In genomic region chr6:149961728-149962425, GRCh38 we compare ENCODE assay signal across 8 cellular contexts. TPM values are rescaled to one million over a fixed set of nuclear protein-coding genes. Genes with fewer than 3 reads are reported as not detected.
DNase-seq lines count a peak whose midpoint lies in the region; ATAC-seq and TF ChIP-seq lines count a peak whose summit lies in the region.

No MANE protein-coding gene starts in this region.

- peaks cover 3% of the 10 kb centered on the region for H3K4me1 ChIP-seq in HEK293 (ENCODE audit: control insufficient read depth, insufficient read depth, low read length)
- peaks cover 11% of the 10 kb centered on the region for H3K4me1 ChIP-seq in testis

- H3K36me3 Mint-ChIP-seq in CD14-positive monocyte = peaks cover 12 to 14% of the 10 kb centered on the region in 2 donors

- H3K36me3 ChIP-seq in HEK293 (ENCODE audit: control insufficient read depth in 2 of 2, insufficient read depth in 1 of 2, low read length in 2 of 2) = no peaks in the 10 kb centered on the region
- H3K36me3 ChIP-seq in testis (ENCODE audit: low read depth, missing control alignments) = no peaks in the 10 kb centered on the region

- POLR2A ChIA-PET in HEK293 (lab: Yijun Ruan, JAX) = no interaction called here

- peak overlapping the region in 2 of 7 donors; percentile 3 to 23 for H3K27ac Mint-ChIP-seq in CD14-positive monocyte

- intact Hi-C loops in CD14-positive monocyte (cut with micrococcal nuclease) (no loop called here), testis (cut with DNase I; ENCODE audit: low total_unique reads) (no loop called here)

- no peaks in the 10 kb centered on the region for H3K9me3 ChIP-seq in HEK293 (ENCODE audit: control insufficient read depth, insufficient read depth, low read depth, low read length)
- no peaks in the 10 kb centered on the region for H3K9me3 ChIP-seq in testis

- peaks cover 3% of the 10 kb centered on the region for H3K27me3 ChIP-seq in testis

- no peak for ATAC-seq in HG03520 (IDR thresholded peaks at IDR 0.05; ENCODE audit: unreplicated experiment)

- TF ChIP-seq CTCF in CD14-positive monocyte (IDR thresholded peaks at IDR 0.05) = peak; percentile 20
- TF ChIP-seq CTCF in HEK293 (tag by site-specific recombination; IDR thresholded peaks at IDR 0.05) = peak; percentile 66
- TF ChIP-seq CTCF in VCaP (conservative IDR thresholded peaks at IDR 0.05) = peak; percentile 29
- no peak for TF ChIP-seq CTCF in testis (IDR thresholded peaks at IDR 0.05)

- WGBS in testis, 2 donors = 69 to 70% methylated on average over 6 of the region's 6 CpGs

- H3K27ac ChIP-seq in HEK293 (ENCODE audit: extremely low read depth, low read depth, low read length) (no peak overlapping the region), VCaP (no peak overlapping the region), testis (no peak overlapping the region)

- H3K4me1 Mint-ChIP-seq in CD14-positive monocyte = peaks cover 24% of the 10 kb centered on the region

- TF ChIP-seq POLR2A in testis (IDR thresholded peaks at IDR 0.05) = no peak

- DNase-seq in CD14-positive monocyte (ENCODE audit: low spot score) (no peak), glomerular visceral epithelial cell (ENCODE audit: extremely low spot score) (peak; percentile 44), testis (no peak), mucosa of gallbladder (ENCODE audit: low spot score) (no peak), COR-L47 (lab: John Stamatoyannopoulos, UW) (no peak)

- peaks cover 69 to 91% (median 84%) of the 10 kb centered on the region in 3 donors for H3K27me3 Mint-ChIP-seq in CD14-positive monocyte (ENCODE audit: low read depth in 3 of 3)

- H3K4me3 ChIP-seq in HEK293 (ENCODE audit: low read depth, low read length) = no peak overlapping the region
- no peak overlapping the region for H3K4me3 ChIP-seq in testis

- H3K9me3 Mint-ChIP-seq in CD14-positive monocyte = peaks cover 5 to 28% (median 22%) of the 10 kb centered on the region in 7 donors

- CTCF ChIA-PET in HEK293 (lab: Yijun Ruan, JAX) = interaction anchor here (0.7 to 2.1 kb wide), 6 partner anchors 11 to 482 kb away, joined by 3 to 13 read pairs (median 4); no protein-coding TSS in a partner anchor

- H3K4me3 Mint-ChIP-seq in CD14-positive monocyte = peak overlapping the region; percentile 39 to 47

TF ChIP-seq in HEK293, 187 proteins besides CTCF, POLR2A, EP300 and RAD21:
- TF ChIP-seq ZBTB17 (tag by site-specific recombination; IDR thresholded peaks at IDR 0.05) (peak; percentile 43; the same call in 1 of the 2 replicates), ZNF335 (tag by site-specific recombination; conservative IDR thresholded peaks at IDR 0.05) (peak; percentile 54), ZNF362 (tag by site-specific recombination; IDR thresholded peaks at IDR 0.05) (peak; percentile 90), ZFHX2 (tag by site-specific recombination; conservative IDR thresholded peaks at IDR 0.05) (peak; percentile 39), ZBTB20 (tag by site-specific recombination; IDR thresholded peaks at IDR 0.05) (0 out of 2 replicates have a peak, but pooled peaks have one; percentile 17), GLIS2 (tag by site-specific recombination; IDR thresholded peaks at IDR 0.05) (peak; percentile 48; the same call in 1 of the 2 replicates), ZNF654 (tag by site-specific recombination; IDR thresholded peaks at IDR 0.05; ENCODE audit: low read depth) (peak; percentile 48), KLF10 (tag by site-specific recombination; IDR thresholded peaks at IDR 0.05) (no peak), ZNF366 (tag by site-specific recombination; conservative IDR thresholded peaks at IDR 0.05) (0 out of 2 replicates have a peak, but pooled peaks have one; percentile 22), ZNF157 (tag by site-specific recombination; IDR thresholded peaks at IDR 0.05) (no peak), ZNF354C (tag by site-specific recombination; IDR thresholded peaks at IDR 0.05; ENCODE audit: borderline replicate concordance, low read depth) (no peak), SP2 (tag by site-specific recombination; IDR thresholded peaks at IDR 0.05) (no peak), PRDM6 (tag by site-specific recombination; IDR thresholded peaks at IDR 0.05) (no peak), PRDM10 (tag by site-specific recombination; IDR thresholded peaks at IDR 0.05) (peak; percentile 86), ZNF121 (tag by site-specific recombination; IDR thresholded peaks at IDR 0.05) (peak; percentile 57; the same call in 1 of the 2 replicates)

RNA-seq across cellular contexts. Expression of gene ULBP1, which starts 1.9 kb away (rescaled TPM):
- polyA plus RNA-seq in CD14-positive monocyte (under 1 TPM; 0.06 to 0.09 TPM), testis (ENCODE audit: insufficient read depth, low read depth, low replicate concordance) (2.3 TPM)
- total RNA-seq in testis (1 to 10 TPM; 4.7 to 5.9 TPM), mucosa of gallbladder (0.09 TPM)

RNA-seq across cellular contexts. Expression of gene ULBP2, which starts 20.1 kb away (rescaled TPM):
- polyA plus RNA-seq in CD14-positive monocyte (under 1 TPM in 1 of 2 donors, not detected in 1; 0.31 TPM), testis (ENCODE audit: insufficient read depth, low read depth, low replicate concordance) (1.9 TPM)
- total RNA-seq in testis (1 to 10 TPM; 1.5 to 2.0 TPM), mucosa of gallbladder (0.14 TPM)

RNA-seq across cellular contexts. Expression of gene RAET1G, which starts 39.0 kb away (rescaled TPM):
- polyA plus RNA-seq in CD14-positive monocyte (not detected), testis (ENCODE audit: insufficient read depth, low read depth, low replicate concordance) (0.30 TPM)
- total RNA-seq in testis (not detected), mucosa of gallbladder (0.52 TPM)

Comparison
In these comparisons a context has a peak if more than half of its experiments do, and no peak if none do; other contexts are left out.
1. CTCF ChIP-seq: peak in CD14-positive monocyte (single experiment), HEK293 (single experiment) and VCaP (single experiment); none in testis (0 of 3).